8 cellular contexts compared by ENCODE assay signal in genomic region chr9:89549031-89549644, GRCh38. TPM values are rescaled to one million over a fixed set of nuclear protein-coding genes. Genes with fewer than 3 reads are reported as not detected.
DNase-seq lines count a peak whose midpoint lies in the region; ATAC-seq, FAIRE-seq and TF ChIP-seq lines count a peak whose summit lies in the region.

No MANE protein-coding gene starts in this region.

- peak; percentile 96 for FAIRE-seq in GM19239 (lab: Jason Lieb, UNC)

- peaks cover 13% of the 10 kb centered on the region for H3K36me3 Mint-ChIP-seq in activated CD8-positive, alpha-beta T cell treated with anti-CD3 and anti-CD28 coated beads, Interleukin-2, amount 10 ng/mL, durations not matched to agents 7 days and 5 days (ENCODE audit: low read depth)
- H3K36me3 Mint-ChIP-seq in mesothelial cell of epicardium, result no peaks in the 10 kb centered on the region

- H3K27me3 ChIP-seq in BJ (ENCODE audit: control insufficient read depth, insufficient read depth, low read length), result peaks cover 2% of the 10 kb centered on the region
- H3K27me3 ChIP-seq in effector memory CD4-positive, alpha-beta T cell (replicated peaks; ENCODE audit: control insufficient read depth, insufficient read depth, low read length, poor library complexity, severe bottlenecking), result no peaks in the 10 kb centered on the region

- H3K4me3 Mint-ChIP-seq in activated CD8-positive, alpha-beta T cell treated with anti-CD3 and anti-CD28 coated beads, Interleukin-2, amount 10 ng/mL, durations not matched to agents 7 days and 5 days, result no peak overlapping the region
- H3K4me3 Mint-ChIP-seq in mesothelial cell of epicardium, result no peak overlapping the region

- no peak overlapping the region for H3K4me3 ChIP-seq in BJ (ENCODE audit: low read depth, low read length)
- H3K4me3 ChIP-seq in effector memory CD4-positive, alpha-beta T cell (ENCODE audit: insufficient read depth, low read depth, low read length, poor library complexity, severe bottlenecking), result no peak overlapping the region

- peaks cover 19% of the 10 kb centered on the region for H3K4me1 Mint-ChIP-seq in activated CD8-positive, alpha-beta T cell treated with anti-CD3 and anti-CD28 coated beads, Interleukin-2, amount 10 ng/mL, durations not matched to agents 7 days and 5 days (ENCODE audit: low read depth)
- no peaks in the 10 kb centered on the region for H3K4me1 Mint-ChIP-seq in mesothelial cell of epicardium

- peak; percentile 96 for TF ChIP-seq CTCF in BJ (IDR thresholded peaks at IDR 0.05; ENCODE audit: insufficient read depth, low read depth, low read length)
- peak; percentile 72 for TF ChIP-seq CTCF in mesothelial cell of epicardium (IDR thresholded peaks at IDR 0.05; ENCODE audit: unreplicated experiment)

- DNase-seq in BJ (ENCODE audit: low read depth) (no peak), GM19239 (ENCODE audit: insufficient read length, low spot score) (peak; percentile 78), NCI-H82 (lab: John Stamatoyannopoulos, UW) (peak; percentile 81), mesothelial cell of epicardium (ENCODE audit: low spot score in 2 of 2, unreplicated experiment in 2 of 2) (peak; percentile 42 to 83)
- peak; percentile 89 for DNase-seq in activated CD8-positive, alpha-beta T cell treated with anti-CD3 and anti-CD28 coated beads, Interleukin-2, amount 10 ng/mL, durations not matched to agents 7 days and 5 days
- DNase-seq in effector memory CD4-positive, alpha-beta T cell, result peak; percentile 66 to 71 (median 68)
- peak; percentile 94 for DNase-seq in stimulated activated CD8-positive, alpha-beta memory T cell treated with anti-CD3 and anti-CD28 coated beads, Interleukin-4, amount 100 ng/mL, for 48 hours

- ATAC-seq in HG03432 (IDR thresholded peaks at IDR 0.05; ENCODE audit: unreplicated experiment), result peak; percentile 82
- peak; percentile 98 for ATAC-seq in activated CD8-positive, alpha-beta T cell treated with anti-CD3 and anti-CD28 coated beads, Interleukin-2, amount 10 ng/mL, durations not matched to agents 7 days and 5 days

- peaks cover 4% of the 10 kb centered on the region for H3K27me3 Mint-ChIP-seq in activated CD8-positive, alpha-beta T cell treated with anti-CD3 and anti-CD28 coated beads, Interleukin-2, amount 10 ng/mL, durations not matched to agents 7 days and 5 days (ENCODE audit: low read depth)
- peaks cover 25% of the 10 kb centered on the region for H3K27me3 Mint-ChIP-seq in mesothelial cell of epicardium (ENCODE audit: low read depth)

- POLR2A ChIA-PET in BJ (lab: Charles Lee), result no interaction called here
- POLR2A ChIA-PET in activated CD8-positive, alpha-beta T cell treated with anti-CD3 and anti-CD28 coated beads, Interleukin-2, amount 10 ng/mL, durations not matched to agents 7 days and 5 days (lab: Charles Lee), result interaction anchor here (0.6 to 2.3 kb wide), 19 partner anchors 13 to 239 kb away, joined by 3 to 20 read pairs (median 5); no protein-coding TSS in a partner anchor

- no peak overlapping the region for H3K27ac ChIP-seq in effector memory CD4-positive, alpha-beta T cell (ENCODE audit: insufficient read depth, low read length, poor library complexity, severe bottlenecking)

- CTCF ChIA-PET in BJ (lab: Yijun Ruan, JAX), result interaction anchor here (0.7 to 3.6 kb wide), 37 partner anchors 9 to 1598 kb away, joined by 3 to 45 read pairs (median 4); partner anchors contain the start of gene SECISBP2
- CTCF ChIA-PET in activated CD8-positive, alpha-beta T cell treated with anti-CD3 and anti-CD28 coated beads, Interleukin-2, amount 10 ng/mL, durations not matched to agents 7 days and 5 days (lab: Charles Lee), result interaction anchor here (0.6 to 3.8 kb wide), 61 partner anchors 9 to 270 kb away, joined by 3 to 98 read pairs (median 7); partner anchors contain the start of gene SECISBP2

- peaks cover 12% of the 10 kb centered on the region for H3K4me1 ChIP-seq in effector memory CD4-positive, alpha-beta T cell (ENCODE audit: control insufficient read depth, insufficient read depth, low read length, poor library complexity, severe bottlenecking)

- H3K36me3 ChIP-seq in BJ (ENCODE audit: control insufficient read depth, insufficient read depth, low read length), result no peaks in the 10 kb centered on the region
- H3K36me3 ChIP-seq in effector memory CD4-positive, alpha-beta T cell (ENCODE audit: control insufficient read depth, insufficient read depth, low read length), result no peaks in the 10 kb centered on the region

- peaks cover 16% of the 10 kb centered on the region for H3K9me3 Mint-ChIP-seq in activated CD8-positive, alpha-beta T cell treated with anti-CD3 and anti-CD28 coated beads, Interleukin-2, amount 10 ng/mL, durations not matched to agents 7 days and 5 days (ENCODE audit: insufficient read depth)
- H3K9me3 Mint-ChIP-seq in mesothelial cell of epicardium, result peaks cover 16% of the 10 kb centered on the region

- no peaks in the 10 kb centered on the region for H3K9me3 ChIP-seq in effector memory CD4-positive, alpha-beta T cell (ENCODE audit: control insufficient read depth, low read length)

- no peak overlapping the region for H3K27ac Mint-ChIP-seq in activated CD8-positive, alpha-beta T cell treated with anti-CD3 and anti-CD28 coated beads, Interleukin-2, amount 10 ng/mL, durations not matched to agents 7 days and 5 days
- no peak overlapping the region for H3K27ac Mint-ChIP-seq in mesothelial cell of epicardium

RNA-seq across cellular contexts. Expression of gene SEMA4D, which starts 51.2 kb away (rescaled TPM):
- polyA plus RNA-seq in BJ (2011; rRNA removed), result 0.38 and 0.50 TPM in 2 replicates
- 0.33 and 0.57 TPM in 2 replicates for polyA minus RNA-seq in BJ (2011; rRNA and poly(A)+ RNA removed)
- 100 to 1,000 TPM; 314 to 321 TPM for total RNA-seq in activated CD8-positive, alpha-beta T cell treated with anti-CD3 and anti-CD28 coated beads, Interleukin-2, amount 10 ng/mL, durations not matched to agents 7 days and 5 days
- 41.8 to 44.7 TPM (median 42.7 TPM) in 3 replicates for total RNA-seq in mesothelial cell of epicardium

RNA-seq across cellular contexts. Expression of gene GADD45G, which starts 55.7 kb away (rescaled TPM):
- polyA plus RNA-seq in BJ (2011; rRNA removed), result 0.07 TPM in 1 of 2 replicates, not detected in the other
- not detected in 2 replicates for polyA minus RNA-seq in BJ (2011; rRNA and poly(A)+ RNA removed)
- 1 to 10 TPM; 7.4 to 7.7 TPM for total RNA-seq in activated CD8-positive, alpha-beta T cell treated with anti-CD3 and anti-CD28 coated beads, Interleukin-2, amount 10 ng/mL, durations not matched to agents 7 days and 5 days
- 1.0 to 2.0 TPM (median 1.8 TPM) in 3 replicates for total RNA-seq in mesothelial cell of epicardium
